9 cellular contexts compared by ENCODE assay signal in the genomic region with DNA sequence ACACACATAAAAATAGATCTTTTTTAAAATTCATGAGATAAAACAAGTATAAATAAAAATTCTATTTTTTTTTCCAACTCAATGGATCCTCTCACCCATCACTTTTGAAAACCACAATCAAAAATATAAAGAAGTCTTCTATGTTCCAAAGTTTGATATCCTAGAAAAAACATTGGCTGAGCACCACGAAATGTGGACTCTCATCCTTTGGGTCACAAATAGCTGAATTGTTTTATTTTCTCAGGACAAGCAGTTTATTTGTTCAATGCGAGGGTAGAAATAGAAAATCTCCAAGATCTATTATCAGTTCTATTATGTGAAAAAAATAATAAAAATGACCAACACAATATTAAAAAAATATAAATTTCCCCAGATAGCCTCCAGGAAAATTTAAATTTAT.
"Had no signal": no experiment of that assay in that cellular context is flagged by ENCODE, and none has a peak within 500 bp of the region (broad histone marks: within the 10 kb centered on the region; RNA-seq: fewer than 3 reads in every experiment).

No MANE protein-coding gene starts in this region.

- ATAC-seq: GM23338 had no signal

- DNase-seq: H9, HCEC 1CT, HFFc6, Karpas-422, KBM-7 had no signal

- H3K4me3 ChIP-seq: GM23338 had no signal

- H3K4me2 ChIP-seq: GM23338, KMS-11 had no signal

- FAIRE-seq: H1 had no signal

- H3K27ac ChIP-seq: HL-60, KMS-11 had no signal

- H3K9ac ChIP-seq: KMS-11 had no signal
